17 cellular contexts compared by ENCODE assay signal in the genomic region with DNA sequence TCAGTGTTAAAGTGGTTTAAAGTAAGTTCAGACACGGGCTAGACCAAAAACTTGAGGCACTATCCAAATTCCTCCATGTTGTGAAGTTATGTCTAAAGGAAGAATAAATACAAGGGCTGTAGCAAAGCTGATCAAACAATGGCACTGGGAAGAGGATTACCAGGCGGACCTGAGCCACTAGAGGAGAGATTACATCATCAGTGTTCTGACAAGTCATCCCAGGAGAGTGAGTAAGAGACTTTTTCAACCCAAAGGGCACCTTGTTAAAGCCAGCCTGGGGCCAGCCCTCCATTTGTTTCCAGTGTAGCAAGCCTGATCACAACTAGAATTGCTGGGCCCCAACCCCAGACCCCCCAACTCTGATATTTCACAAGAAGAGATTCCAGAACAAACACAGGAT.
A peak's percentile ranks its signal among the peaks of the same experiment; 100 is the strongest.
DNase-seq lines count a peak whose midpoint lies in the region; FAIRE-seq and TF ChIP-seq lines count a peak whose summit lies in the region.
"Had no signal": no experiment of that assay in that cellular context is flagged by ENCODE, and none has a peak within 500 bp of the region (broad histone marks: within the 10 kb centered on the region; RNA-seq: fewer than 3 reads in every experiment).

No MANE protein-coding gene starts in this region.

- H3K27me3 ChIP-seq in adipocyte (replicated peaks; ENCODE audit: control insufficient read depth, insufficient read depth, low read length) (no peaks in the 10 kb centered on the region), keratinocyte (ENCODE audit: control insufficient read depth, extremely low read depth, insufficient read depth, low read length) (no peaks in the 10 kb centered on the region)

- no peak overlapping the region for H3K27ac ChIP-seq in keratinocyte (ENCODE audit: control insufficient read depth, insufficient read depth, low read length)

- H3K9me1 ChIP-seq in keratinocyte (ENCODE audit: control insufficient read depth, extremely low read depth, insufficient read depth, low read length) = no peaks in the 10 kb centered on the region

- H3K9me3 ChIP-seq in adipocyte (ENCODE audit: control insufficient read depth, low read length) (no peaks in the 10 kb centered on the region), keratinocyte (ENCODE audit: control insufficient read depth, low read depth, low read length) (no peaks in the 10 kb centered on the region)

- H3K79me2 ChIP-seq in keratinocyte (ENCODE audit: control insufficient read depth, insufficient read depth, low read length) = no peaks in the 10 kb centered on the region

- no peak overlapping the region for H2AFZ ChIP-seq in keratinocyte (ENCODE audit: control insufficient read depth, low read length)

- dilution Hi-C loops in keratinocyte (cut with MboI; ENCODE audit: extremely low pct_ligation_motif_present, low sequenced_read_pairs) = loop anchor here (25.0 kb wide), 1 partner anchor 90 kb away; no protein-coding TSS in a partner anchor

- peaks cover 2% of the 10 kb centered on the region for H3K4me1 ChIP-seq in adipocyte (ENCODE audit: control insufficient read depth, insufficient read depth, low read length)
- H3K4me1 ChIP-seq in keratinocyte (ENCODE audit: control insufficient read depth, extremely low read depth, insufficient read depth, low read length) = no peaks in the 10 kb centered on the region

- H3K36me3 ChIP-seq in adipocyte (ENCODE audit: control insufficient read depth, insufficient read depth, low read length, severe bottlenecking) = no peaks in the 10 kb centered on the region
- H3K36me3 ChIP-seq in keratinocyte (ENCODE audit: control insufficient read depth in 2 of 2, extremely low read depth in 1 of 2, insufficient read depth in 2 of 2, low read length in 2 of 2) = no peaks in the 10 kb centered on the region

- H3K4me3 ChIP-seq in adipocyte (ENCODE audit: low read length) (no peak overlapping the region), keratinocyte (ENCODE audit: control insufficient read depth in 2 of 3, extremely low read depth in 1 of 3, insufficient read depth in 2 of 3, low read depth in 1 of 3, low read length in 3 of 3) (no peak overlapping the region)

- H3K4me2 ChIP-seq in keratinocyte (ENCODE audit: control insufficient read depth, extremely low read depth, insufficient read depth, low read depth, low read length) = no peak overlapping the region

- H3K9ac ChIP-seq in adipocyte (ENCODE audit: low read length) = no peak overlapping the region
- no peak overlapping the region for H3K9ac ChIP-seq in keratinocyte (ENCODE audit: control insufficient read depth, extremely low read depth, insufficient read depth, low read length)

- FAIRE-seq in keratinocyte (lab: Jason Lieb, UNC) = peak; percentile 41

- TF ChIP-seq CTCF in keratinocyte (optimal IDR thresholded peaks at IDR 0.05 in 1 of 3, IDR thresholded peaks at IDR 0.05 in 1 of 3, conservative IDR thresholded peaks at IDR 0.05 in 1 of 3; ENCODE audit: extremely low read depth in 1 of 3, insufficient read depth in 2 of 3, low read length in 3 of 3) = no peak

- DNase-seq in DMS53 treated with DMSO at 0.1 percent for 48 hours (lab: John Stamatoyannopoulos, UW; ENCODE audit: unreplicated experiment) (peak; percentile 20), HS-5 (ENCODE audit: low read depth) (peak; percentile 11), adipocyte (ENCODE audit: low read depth) (peak; percentile 6), keratinocyte (ENCODE audit: low read depth, low spot score) (peak; percentile 13), globus pallidus (ENCODE audit: low spot score) (no peak), putamen (ENCODE audit: low spot score) (no peak), MV-4-11 (lab: John Stamatoyannopoulos, UW) (no peak), cerebellar cortex (ENCODE audit: low spot score) (no peak)
- DNase-seq: activated CD8-positive, alpha-beta T cell treated with anti-CD3 and anti-CD28 coated beads for 36 hours; activated effector memory CD4-positive, alpha-beta T cell treated with anti-CD3 and anti-CD28 coated beads, Interleukin-2, amount 50 U/mL, for 16 hours; DMS153; effector CD8-positive, alpha-beta T cell; left cardiac atrium; NCI-H146; NCI-H510A treated with DMSO at 0.1 percent for 48 hours; Right ventricle myocardium superior; trophoblast cell had no signal

- no peaks in the 10 kb centered on the region for H4K20me1 ChIP-seq in keratinocyte (ENCODE audit: control insufficient read depth, extremely low read depth, insufficient read depth, low read length)

Comparison
In these comparisons a context has a peak if more than half of its experiments do, and no peak if none do; other contexts are left out.
1. DNase-seq: peak in DMS53 treated with DMSO at 0.1 percent for 48 hours (single experiment), HS-5 (single experiment), adipocyte (single experiment) and keratinocyte (single experiment); none in globus pallidus (single experiment), putamen (single experiment), MV-4-11 (single experiment) and cerebellar cortex (single experiment).